1 cellular context compared by ENCODE assay signal in the genomic region with DNA sequence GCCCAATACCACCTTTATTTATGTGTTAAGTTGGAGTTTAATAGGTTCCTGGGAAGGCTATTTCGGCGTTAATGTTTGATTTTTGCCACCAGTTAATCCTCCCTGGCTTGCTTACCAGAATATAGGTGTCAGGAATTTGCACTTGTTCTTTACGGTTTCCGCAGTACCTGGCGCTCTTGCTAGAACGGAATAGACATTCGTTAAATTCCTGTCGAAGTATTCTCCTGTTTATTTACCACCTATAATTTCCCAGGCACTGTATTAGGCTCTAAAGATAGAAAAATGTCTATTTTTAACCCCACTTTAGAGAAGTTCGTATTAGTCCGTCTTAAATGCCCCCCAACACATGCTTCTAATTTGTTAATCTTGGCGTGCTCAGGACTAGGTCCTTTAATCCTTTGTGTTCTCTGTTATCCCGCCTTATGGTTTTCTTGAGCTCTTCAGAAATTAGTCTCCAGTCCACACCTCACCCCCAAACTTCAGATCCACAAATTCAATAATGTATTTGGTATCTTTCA.
TF ChIP-seq lines count a peak whose summit lies in the region.

No MANE protein-coding gene starts in this region.

TF ChIP-seq in liver, 16 proteins besides CTCF, POLR2A, EP300 and RAD21 (continued from another document):
- TF ChIP-seq, protein P1, sequence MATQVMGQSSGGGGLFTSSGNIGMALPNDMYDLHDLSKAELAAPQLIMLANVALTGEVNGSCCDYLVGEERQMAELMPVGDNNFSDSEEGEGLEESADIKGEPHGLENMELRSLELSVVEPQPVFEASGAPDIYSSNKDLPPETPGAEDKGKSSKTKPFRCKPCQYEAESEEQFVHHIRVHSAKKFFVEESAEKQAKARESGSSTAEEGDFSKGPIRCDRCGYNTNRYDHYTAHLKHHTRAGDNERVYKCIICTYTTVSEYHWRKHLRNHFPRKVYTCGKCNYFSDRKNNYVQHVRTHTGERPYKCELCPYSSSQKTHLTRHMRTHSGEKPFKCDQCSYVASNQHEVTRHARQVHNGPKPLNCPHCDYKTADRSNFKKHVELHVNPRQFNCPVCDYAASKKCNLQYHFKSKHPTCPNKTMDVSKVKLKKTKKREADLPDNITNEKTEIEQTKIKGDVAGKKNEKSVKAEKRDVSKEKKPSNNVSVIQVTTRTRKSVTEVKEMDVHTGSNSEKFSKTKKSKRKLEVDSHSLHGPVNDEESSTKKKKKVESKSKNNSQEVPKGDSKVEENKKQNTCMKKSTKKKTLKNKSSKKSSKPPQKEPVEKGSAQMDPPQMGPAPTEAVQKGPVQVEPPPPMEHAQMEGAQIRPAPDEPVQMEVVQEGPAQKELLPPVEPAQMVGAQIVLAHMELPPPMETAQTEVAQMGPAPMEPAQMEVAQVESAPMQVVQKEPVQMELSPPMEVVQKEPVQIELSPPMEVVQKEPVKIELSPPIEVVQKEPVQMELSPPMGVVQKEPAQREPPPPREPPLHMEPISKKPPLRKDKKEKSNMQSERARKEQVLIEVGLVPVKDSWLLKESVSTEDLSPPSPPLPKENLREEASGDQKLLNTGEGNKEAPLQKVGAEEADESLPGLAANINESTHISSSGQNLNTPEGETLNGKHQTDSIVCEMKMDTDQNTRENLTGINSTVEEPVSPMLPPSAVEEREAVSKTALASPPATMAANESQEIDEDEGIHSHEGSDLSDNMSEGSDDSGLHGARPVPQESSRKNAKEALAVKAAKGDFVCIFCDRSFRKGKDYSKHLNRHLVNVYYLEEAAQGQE (IDR thresholded peaks at IDR 0.05) = no peak
- TF ChIP-seq GABPA (IDR thresholded peaks at IDR 0.05 in 1 of 2, conservative IDR thresholded peaks at IDR 0.05 in 1 of 2) = no peak
- TF ChIP-seq, protein P2, sequence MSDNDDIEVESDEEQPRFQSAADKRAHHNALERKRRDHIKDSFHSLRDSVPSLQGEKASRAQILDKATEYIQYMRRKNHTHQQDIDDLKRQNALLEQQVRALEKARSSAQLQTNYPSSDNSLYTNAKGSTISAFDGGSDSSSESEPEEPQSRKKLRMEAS (IDR thresholded peaks at IDR 0.05) = no peak
- no peak for TF ChIP-seq YY1 (IDR thresholded peaks at IDR 0.05)
- TF ChIP-seq HNF4A (conservative IDR thresholded peaks at IDR 0.05) = no peak
TF ChIP-seq in liver: peak in this region for 0.
